In the genomic region with DNA sequence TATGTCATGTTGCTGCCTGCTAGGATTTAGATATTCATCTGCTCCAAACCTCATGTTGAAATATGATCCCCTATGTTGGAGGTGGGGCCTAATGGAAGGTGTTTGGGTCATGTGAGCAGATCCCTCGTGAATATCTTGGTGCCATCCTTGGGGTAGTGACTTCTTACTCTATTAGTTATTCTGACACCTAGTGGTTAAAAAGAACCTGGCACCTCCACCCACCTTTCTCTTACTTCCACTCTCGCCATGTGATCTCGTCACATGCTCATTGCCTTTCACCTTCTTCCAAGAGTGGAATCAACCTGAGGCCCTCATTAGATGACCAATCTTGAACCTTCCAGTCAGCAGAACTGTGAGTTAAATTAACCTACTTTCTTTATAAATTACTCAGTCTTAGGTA, we compare ENCODE assay signal across 9 cellular contexts.
DNase-seq lines count a peak whose midpoint lies in the region; ATAC-seq and TF ChIP-seq lines count a peak whose summit lies in the region.
"Had no signal": no experiment of that assay in that cellular context is flagged by ENCODE, and none has a peak within 500 bp of the region (broad histone marks: within the 10 kb centered on the region; RNA-seq: fewer than 3 reads in every experiment).

No MANE protein-coding gene starts in this region.

- no peak overlapping the region for H3K4me3 ChIP-seq in heart right ventricle
- H3K4me3 ChIP-seq: thoracic aorta had no signal

- H3K4me3 Mint-ChIP-seq in osteocyte (ENCODE audit: unreplicated experiment), result no peak overlapping the region

- H3K4me1 Mint-ChIP-seq in osteocyte (ENCODE audit: unreplicated experiment), result no peaks in the 10 kb centered on the region

- intact Hi-C loops in heart right ventricle (cut with DNase I), result no loop called here

- H3K36me3 ChIP-seq in heart right ventricle, result no peaks in the 10 kb centered on the region
- H3K36me3 ChIP-seq: thoracic aorta had no signal

- no peaks in the 10 kb centered on the region for H3K9me3 Mint-ChIP-seq in osteocyte (ENCODE audit: unreplicated experiment)

- ATAC-seq in HG03442 (IDR thresholded peaks at IDR 0.05; ENCODE audit: unreplicated experiment), result peak; percentile 91
- ATAC-seq in heart right ventricle, result no peak

- no peak overlapping the region for H3K27ac Mint-ChIP-seq in osteocyte (ENCODE audit: unreplicated experiment)

- H3K27me3 ChIP-seq in heart right ventricle, result no peaks in the 10 kb centered on the region

- 56 to 66% methylated on average over 3 of the region's 3 CpGs for WGBS in heart right ventricle, 2 donors

- TF ChIP-seq CTCF in GM20000 (IDR thresholded peaks at IDR 0.05; ENCODE audit: extremely low read depth, missing control alignments) (peak; percentile 22), osteocyte (IDR thresholded peaks at IDR 0.05) (peak; percentile 43), heart right ventricle (IDR thresholded peaks at IDR 0.05) (peak in 3 of 9 donors; percentile 15 to 29 (median 18))

- H3K36me3 Mint-ChIP-seq in osteocyte (ENCODE audit: unreplicated experiment), result no peaks in the 10 kb centered on the region

- no peaks in the 10 kb centered on the region for H3K9me3 ChIP-seq in heart right ventricle
- H3K9me3 ChIP-seq: thoracic aorta had no signal

- H3K4me1 ChIP-seq in heart right ventricle, result no peaks in the 10 kb centered on the region

- no peaks in the 10 kb centered on the region for H3K27me3 Mint-ChIP-seq in osteocyte (ENCODE audit: unreplicated experiment)

- no peak overlapping the region for H3K27ac ChIP-seq in heart right ventricle
- H3K27ac ChIP-seq: thoracic aorta had no signal

- peak; percentile 27 for DNase-seq in ELR (ENCODE audit: low read depth)
- DNase-seq in GM20000 (ENCODE audit: low spot score), result peak; percentile 4
- DNase-seq in SW480 (ENCODE audit: low spot score), result peak; percentile 52
- no peak for DNase-seq in osteocyte (ENCODE audit: extremely low spot score, unreplicated experiment)
- DNase-seq in NCI-H1694 treated with DMSO at 0.1 percent for 48 hours (lab: John Stamatoyannopoulos, UW), result no peak
- DNase-seq in heart right ventricle, result no peak
- DNase-seq in hippocampal formation (lab: John Stamatoyannopoulos, UW), result no peak

Comparison
In these comparisons a context has a peak if more than half of its experiments do, and no peak if none do; other contexts are left out.
1. DNase-seq: peak in ELR (single experiment), GM20000 (single experiment) and SW480 (single experiment); none in osteocyte (single experiment), NCI-H1694 treated with DMSO at 0.1 percent for 48 hours (single experiment), heart right ventricle (0 of 2) and hippocampal formation (0 of 2).